11 cellular contexts compared by ENCODE assay signal in the genomic region with DNA sequence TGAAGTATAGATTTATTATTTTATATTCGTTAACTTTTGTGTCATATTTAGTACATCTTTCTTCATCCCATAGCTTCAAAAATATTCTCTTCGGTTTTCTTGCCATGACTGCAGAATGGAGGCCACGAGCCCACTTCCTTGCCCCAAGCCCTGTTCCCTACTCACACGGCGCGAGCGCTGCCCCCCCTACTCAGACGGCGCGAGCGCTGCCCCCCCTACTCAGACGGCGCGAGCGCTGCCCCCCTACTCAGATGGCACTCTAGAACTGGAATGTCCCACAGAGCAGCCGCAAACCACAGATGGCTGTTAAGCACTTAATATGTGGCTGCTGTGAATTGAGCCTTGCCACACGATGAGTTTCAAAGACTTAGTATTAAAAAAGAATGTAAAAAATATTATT.
DNase-seq lines count a peak whose midpoint lies in the region; ATAC-seq, FAIRE-seq and TF ChIP-seq lines count a peak whose summit lies in the region.
"Had no signal": no experiment of that assay in that cellular context is flagged by ENCODE, and none has a peak within 500 bp of the region (broad histone marks: within the 10 kb centered on the region; RNA-seq: fewer than 3 reads in every experiment).

No MANE protein-coding gene starts in this region.

- TF ChIP-seq CTCF in K562 (IDR thresholded peaks at IDR 0.05 in 2 of 3, conservative IDR thresholded peaks at IDR 0.05 in 1 of 3; ENCODE audit: insufficient read depth in 2 of 3, low read depth in 1 of 3, low read length in 3 of 3): no peak

- WGBS in K562 (ENCODE audit: insufficient coverage, low coverage, missing lambda C conversion rate): 60% methylated on average over 17 of the region's 17 CpGs

- no TSS peak for BruUV-seq in K562 (replicated peaks; lab: Mats Ljungman, UMichigan)

- CTCF ChIA-PET in K562 (lab: Yijun Ruan, JAX; ENCODE audit: low intra/inter-chr PET ratio): no interaction called here

- no peak for TF ChIP-seq RAD21 in K562 (CRISPR knock-in tag; conservative IDR thresholded peaks at IDR 0.05 in 1 of 2, IDR thresholded peaks at IDR 0.05 in 1 of 2)

- intact Hi-C loops in K562 (cut with micrococcal nuclease): no loop called here

- H3K27me3 Mint-ChIP-seq in stimulated activated memory B cell treated with anti-CD40 and anti-IgM and Interleukin-4, amounts not matched to agents 10 μg/mL and 1 μg/mL and 100 μg/mL, for 72 hours: peaks cover under 1% of the 10 kb centered on the region

- no peaks in the 10 kb centered on the region for H3K79me2 ChIP-seq in K562 (ENCODE audit: control insufficient read depth, insufficient read depth, low read length)

- peaks cover 13% of the 10 kb centered on the region for H3K9me3 Mint-ChIP-seq in stimulated activated memory B cell treated with anti-CD40 and anti-IgM and Interleukin-4, amounts not matched to agents 10 μg/mL and 1 μg/mL and 100 μg/mL, for 72 hours

- H3K4me1 ChIP-seq in K562 (replicated peaks in 1 of 2; ENCODE audit: control insufficient read depth in 2 of 2, insufficient read depth in 2 of 2, low read length in 2 of 2): no peaks in the 10 kb centered on the region

- in situ Hi-C loops in K562 (cut with MboI) (no loop called here), ACHN (cut with HindIII; ENCODE audit: low pct_ligation_motif_present, low pct_unique_long_range_greater_than_20kb, low sequenced_read_pairs) (no loop called here)

- H3K27me3 ChIP-seq in K562 (ENCODE audit: control insufficient read depth in 2 of 2, insufficient read depth in 2 of 2, low read length in 2 of 2): no peaks in the 10 kb centered on the region

- H3K4me3 ChIP-seq in K562: no peak overlapping the region

- H4K20me1 ChIP-seq in K562 (replicated peaks; ENCODE audit: control insufficient read depth, insufficient read depth, low read length): no peaks in the 10 kb centered on the region

- H2AFZ ChIP-seq in K562 (ENCODE audit: low read depth, low read length): no peak overlapping the region

- TF ChIP-seq POLR2A in K562 (conservative IDR thresholded peaks at IDR 0.05): no peak

- H3K9ac ChIP-seq in K562 (ENCODE audit: insufficient read depth in 1 of 2, low read depth in 2 of 2, low read length in 2 of 2): no peak overlapping the region

- TF ChIP-seq EP300 in K562 (IDR thresholded peaks at IDR 0.05; ENCODE audit: low read length): no peak

- no peak overlapping the region for H3K27ac ChIP-seq in K562 (ENCODE audit: extremely low read depth, low read depth, low read length)
- H3K27ac ChIP-seq: 22Rv1 had no signal

- no peak overlapping the region for H3K4me3 Mint-ChIP-seq in stimulated activated memory B cell treated with anti-CD40 and anti-IgM and Interleukin-4, amounts not matched to agents 10 μg/mL and 1 μg/mL and 100 μg/mL, for 72 hours

- ATAC-seq in K562: no peak
- peak; percentile 99 for ATAC-seq in stimulated activated memory B cell treated with anti-CD40 and anti-IgM and Interleukin-4, amounts not matched to agents 10 μg/mL and 1 μg/mL and 100 μg/mL, for 72 hours
- no peak for ATAC-seq in HG03139 (IDR thresholded peaks at IDR 0.05; ENCODE audit: unreplicated experiment)
- no peak for ATAC-seq in HG02938 (IDR thresholded peaks at IDR 0.05; ENCODE audit: unreplicated experiment)
- ATAC-seq: activated CD4-positive, CD25-positive, alpha-beta regulatory T cell treated with anti-CD3 and anti-CD28 coated beads, Interleukin-2, amount 50 U/mL, for 24 hours had no signal

- no peak for FAIRE-seq in K562 (lab: Jason Lieb, UNC)

- H3K4me2 ChIP-seq in K562 (ENCODE audit: insufficient read depth, low read length): no peak overlapping the region

- H3K36me3 Mint-ChIP-seq in stimulated activated memory B cell treated with anti-CD40 and anti-IgM and Interleukin-4, amounts not matched to agents 10 μg/mL and 1 μg/mL and 100 μg/mL, for 72 hours: no peaks in the 10 kb centered on the region

- no peak overlapping the region for H3K27ac Mint-ChIP-seq in stimulated activated memory B cell treated with anti-CD40 and anti-IgM and Interleukin-4, amounts not matched to agents 10 μg/mL and 1 μg/mL and 100 μg/mL, for 72 hours
- H3K27ac Mint-ChIP-seq: activated T-helper 2 cell treated with anti-CD3 and anti-CD28 coated beads, Interferon-gamma antibody, Interleukin-2, Interleukin-4, amounts not matched to agents 10 μg/mL and 5 μg/mL and 100 μg/mL, durations not matched to agents 14 hours and 24 hours and 36 hours had no signal

- no peaks in the 10 kb centered on the region for H3K4me1 Mint-ChIP-seq in stimulated activated memory B cell treated with anti-CD40 and anti-IgM and Interleukin-4, amounts not matched to agents 10 μg/mL and 1 μg/mL and 100 μg/mL, for 72 hours

- POLR2A ChIA-PET in K562 (lab: Yijun Ruan, JAX): no interaction called here

- no peaks in the 10 kb centered on the region for H3K36me3 ChIP-seq in K562 (ENCODE audit: control insufficient read depth, insufficient read depth, low read length)

- H3K9me3 ChIP-seq in K562 (replicated peaks; ENCODE audit: control insufficient read depth, insufficient read depth, low read depth, low read length): no peaks in the 10 kb centered on the region; the same call in 1 of the 2 replicates

- DNase-seq in DMS 273 (lab: John Stamatoyannopoulos, UW; ENCODE audit: unreplicated experiment) (peak; percentile 24), DMS 273 treated with DMSO at 0.1 percent for 48 hours (lab: John Stamatoyannopoulos, UW) (no peak), K562 (ENCODE audit: extremely low read depth in 1 of 4, low spot score in 3 of 4) (peak; percentile 2 to 15 (median 12)), islet precursor cell (peak; percentile 66), ACHN (no peak)

- H3K9me1 ChIP-seq in K562 (ENCODE audit: control insufficient read depth, insufficient read depth, low read length): no peaks in the 10 kb centered on the region

TF ChIP-seq in K562, 482 proteins besides CTCF, POLR2A, EP300 and RAD21:
- TF ChIP-seq PTTG1 (tag; IDR thresholded peaks at IDR 0.05; ENCODE audit: low read depth): no peak
- TF ChIP-seq, protein P1, sequence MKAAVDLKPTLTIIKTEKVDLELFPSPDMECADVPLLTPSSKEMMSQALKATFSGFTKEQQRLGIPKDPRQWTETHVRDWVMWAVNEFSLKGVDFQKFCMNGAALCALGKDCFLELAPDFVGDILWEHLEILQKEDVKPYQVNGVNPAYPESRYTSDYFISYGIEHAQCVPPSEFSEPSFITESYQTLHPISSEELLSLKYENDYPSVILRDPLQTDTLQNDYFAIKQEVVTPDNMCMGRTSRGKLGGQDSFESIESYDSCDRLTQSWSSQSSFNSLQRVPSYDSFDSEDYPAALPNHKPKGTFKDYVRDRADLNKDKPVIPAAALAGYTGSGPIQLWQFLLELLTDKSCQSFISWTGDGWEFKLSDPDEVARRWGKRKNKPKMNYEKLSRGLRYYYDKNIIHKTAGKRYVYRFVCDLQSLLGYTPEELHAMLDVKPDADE (conservative IDR thresholded peaks at IDR 0.05; ENCODE audit: control insufficient read depth, low read depth, low read length): no peak

Comparison
In these comparisons a context has a peak if more than half of its experiments do, and no peak if none do; other contexts are left out.
1. DNase-seq: peak in DMS 273 (single experiment), K562 (4 of 4) and islet precursor cell (single experiment); none in DMS 273 treated with DMSO at 0.1 percent for 48 hours (single experiment) and ACHN (single experiment).